Comparison of ENCODE assay signal across 9 cellular contexts in genomic region chr5:79924936-79925893, GRCh38.
DNase-seq lines count a peak whose midpoint lies in the region; TF ChIP-seq lines count a peak whose summit lies in the region.
"Had no signal": no experiment of that assay in that cellular context is flagged by ENCODE, and none has a peak within 500 bp of the region (broad histone marks: within the 10 kb centered on the region; RNA-seq: fewer than 3 reads in every experiment).

No MANE protein-coding gene starts in this region.

- H3K9me3 ChIP-seq in adrenal gland (replicated peaks in 1 of 3) (no peaks in the 10 kb centered on the region), testis (no peaks in the 10 kb centered on the region)
- no peaks in the 10 kb centered on the region for H3K9me3 ChIP-seq in effector memory CD4-positive, alpha-beta T cell (ENCODE audit: control insufficient read depth, low read length)

- no peak for DNase-seq in GM12864 (ENCODE audit: low read depth)
- DNase-seq in NB4 (ENCODE audit: low read depth), result peak; percentile 11
- DNase-seq in adrenal gland, result peak in 5 of 7 donors; percentile 29 to 63 (median 32)
- DNase-seq in midbrain (lab: John Stamatoyannopoulos, UW), result peak; percentile 12
- DNase-seq in dorsolateral prefrontal cortex, result no peak
- DNase-seq in progenitor cell of endocrine pancreas (ENCODE audit: low spot score, unreplicated experiment), result no peak
- no peak for DNase-seq in testis
- no peak for DNase-seq in effector memory CD4-positive, alpha-beta T cell

- peaks cover 3% of the 10 kb centered on the region for H3K27me3 Mint-ChIP-seq in progenitor cell of endocrine pancreas

- H3K27ac ChIP-seq in adrenal gland, result no peak overlapping the region
- no peak overlapping the region for H3K27ac ChIP-seq in dorsolateral prefrontal cortex
- H3K27ac ChIP-seq in testis, result no peak overlapping the region
- H3K27ac ChIP-seq in effector memory CD4-positive, alpha-beta T cell (ENCODE audit: insufficient read depth, low read length, poor library complexity, severe bottlenecking), result no peak overlapping the region
- H3K27ac ChIP-seq: coronary artery had no signal

- H3K36me3 ChIP-seq in adrenal gland (replicated peaks in 1 of 2) (no peaks in the 10 kb centered on the region), testis (ENCODE audit: low read depth, missing control alignments) (no peaks in the 10 kb centered on the region)
- H3K36me3 ChIP-seq in effector memory CD4-positive, alpha-beta T cell (ENCODE audit: control insufficient read depth, insufficient read depth, low read length), result no peaks in the 10 kb centered on the region

- peaks cover 7% of the 10 kb centered on the region for H3K4me1 Mint-ChIP-seq in progenitor cell of endocrine pancreas (ENCODE audit: low read depth)

- peaks cover 3% of the 10 kb centered on the region for H3K9me3 Mint-ChIP-seq in progenitor cell of endocrine pancreas (ENCODE audit: low read depth)

- H3K36me3 Mint-ChIP-seq in progenitor cell of endocrine pancreas (ENCODE audit: insufficient read depth), result no peaks in the 10 kb centered on the region

- H3K4me1 ChIP-seq in adrenal gland (replicated peaks in 1 of 2) (no peaks in the 10 kb centered on the region), testis (no peaks in the 10 kb centered on the region)
- no peaks in the 10 kb centered on the region for H3K4me1 ChIP-seq in effector memory CD4-positive, alpha-beta T cell (ENCODE audit: control insufficient read depth, insufficient read depth, low read length, poor library complexity, severe bottlenecking)

- TF ChIP-seq CTCF in GM12864 (IDR thresholded peaks at IDR 0.05; ENCODE audit: low read depth, low read length, missing control alignments) (peak; percentile 49), NB4 (IDR thresholded peaks at IDR 0.05; ENCODE audit: low read depth, low read length) (no peak), adrenal gland (IDR thresholded peaks at IDR 0.05) (peak; percentile 15 to 53 (median 43)), dorsolateral prefrontal cortex (IDR thresholded peaks at IDR 0.05 in 54 of 56, conservative IDR thresholded peaks at IDR 0.05 in 2 of 56; ENCODE audit: low read depth in 1 of 56, partially characterized antibody in 56 of 56) (peak in 1 of 56 donors; percentile 12), progenitor cell of endocrine pancreas (IDR thresholded peaks at IDR 0.05; ENCODE audit: unreplicated experiment) (no peak), testis (IDR thresholded peaks at IDR 0.05) (no peak)

- H3K27me3 ChIP-seq in adrenal gland (no peaks in the 10 kb centered on the region), dorsolateral prefrontal cortex (peaks cover 0 to 4% (median 0%) of the 10 kb centered on the region in 45 donors), testis (no peaks in the 10 kb centered on the region)
- H3K27me3 ChIP-seq in effector memory CD4-positive, alpha-beta T cell (replicated peaks; ENCODE audit: control insufficient read depth, insufficient read depth, low read length, poor library complexity, severe bottlenecking), result no peaks in the 10 kb centered on the region

- intact Hi-C loops in adrenal gland (cut with DNase I), result loop anchor here in 1 of 2 donors (5.0 kb wide), 1 partner anchor 152 kb away; no protein-coding TSS in a partner anchor
- intact Hi-C loops in dorsolateral prefrontal cortex (cut with DNase I), result no loop called here
- intact Hi-C loops in testis (cut with DNase I; ENCODE audit: low total_unique reads), result no loop called here

- 68 to 82% (median 74%) methylated on average over 9 of the region's 9 CpGs for WGBS in adrenal gland, 4 donors
- 81% methylated on average over 9 of the region's 9 CpGs for WGBS in testis, 2 donors

- no peak overlapping the region for H3K27ac Mint-ChIP-seq in progenitor cell of endocrine pancreas

- TF ChIP-seq POLR2A in NB4 (IDR thresholded peaks at IDR 0.05; ENCODE audit: extremely low read depth, insufficient read length) (no peak), adrenal gland (IDR thresholded peaks at IDR 0.05) (no peak), testis (IDR thresholded peaks at IDR 0.05) (no peak)

- no peak overlapping the region for H3K4me3 ChIP-seq in GM12864 (ENCODE audit: low read depth, low read length)
- H3K4me3 ChIP-seq in NB4 (ENCODE audit: low read depth, low read length), result no peak overlapping the region
- no peak overlapping the region for H3K4me3 ChIP-seq in adrenal gland
- H3K4me3 ChIP-seq in dorsolateral prefrontal cortex, result no peak overlapping the region
- no peak overlapping the region for H3K4me3 ChIP-seq in testis
- no peak overlapping the region for H3K4me3 ChIP-seq in effector memory CD4-positive, alpha-beta T cell (ENCODE audit: insufficient read depth, low read depth, low read length, poor library complexity, severe bottlenecking)
- H3K4me3 ChIP-seq: coronary artery had no signal

- no peak overlapping the region for H3K4me3 Mint-ChIP-seq in progenitor cell of endocrine pancreas (ENCODE audit: low read depth)

Comparison
In these comparisons a context has a peak if more than half of its experiments do, and no peak if none do; other contexts are left out.
1. DNase-seq: peak in NB4 (single experiment), adrenal gland (5 of 7) and midbrain (single experiment); none in GM12864 (single experiment), dorsolateral prefrontal cortex (0 of 10), progenitor cell of endocrine pancreas (single experiment), testis (single experiment) and effector memory CD4-positive, alpha-beta T cell (0 of 3).
2. CTCF ChIP-seq: peak in GM12864 (single experiment) and adrenal gland (6 of 6); none in NB4 (single experiment), progenitor cell of endocrine pancreas (single experiment) and testis (0 of 3).